8 cellular contexts compared by ENCODE assay signal in genomic region chr4:83535945-83536648, GRCh38. TPM values are rescaled to one million over a fixed set of nuclear protein-coding genes. Genes with fewer than 3 reads are reported as not detected.
DNase-seq lines count a peak whose midpoint lies in the region; ATAC-seq, FAIRE-seq and TF ChIP-seq lines count a peak whose summit lies in the region.

Gene GPAT3 (plus strand): TSS chr4:83536108. CDS start chr4:83536623, 515 bp downstream.

- H3K4me3 Mint-ChIP-seq in activated naive CD8-positive, alpha-beta T cell treated with anti-CD3 and anti-CD28 coated beads, Interleukin-2, amount 50 U/mL, for 24 hours, result peak within 1 kb of the TSS; percentile 82

- H3K27ac ChIP-seq in cardiac muscle cell (no peak within 1 kb of the TSS), prostate gland (peak within 1 kb of the TSS; percentile 29 to 31)

- TF ChIP-seq CTCF in cardiac muscle cell (IDR thresholded peaks at IDR 0.05; ENCODE audit: low read depth, low read length), result no peak
- TF ChIP-seq CTCF in prostate gland (IDR thresholded peaks at IDR 0.05), result no peak

- peak within 1 kb of the TSS; percentile 57 for H3K4me3 ChIP-seq in cardiac muscle cell
- H3K4me3 ChIP-seq in prostate gland, result peak within 1 kb of the TSS; percentile 37 to 50

- H3K27me3 ChIP-seq in cardiac muscle cell (peaks cover 86% of the 10 kb centered on the region), prostate gland (replicated peaks; ENCODE audit: insufficient read depth) (no peaks in the 10 kb centered on the region)

- H3K27ac Mint-ChIP-seq in activated naive CD8-positive, alpha-beta T cell treated with anti-CD3 and anti-CD28 coated beads, Interleukin-2, amount 50 U/mL, for 24 hours, result peak within 1 kb of the TSS; percentile 72

- H3K9me3 ChIP-seq in cardiac muscle cell (ENCODE audit: low read depth), result no peaks in the 10 kb centered on the region
- H3K9me3 ChIP-seq in prostate gland, result no peaks in the 10 kb centered on the region

- peak; percentile 91 for DNase-seq in Caki2 (ENCODE audit: low read depth)
- DNase-seq in HS-27A (ENCODE audit: low read depth), result peak; percentile 30
- DNase-seq in T follicular helper cell (ENCODE audit: low read depth), result peak; percentile 44
- peak; percentile 71 for DNase-seq in activated naive CD8-positive, alpha-beta T cell treated with anti-CD3 and anti-CD28 coated beads, Interleukin-2, amount 50 U/mL, for 24 hours
- DNase-seq in cardiac muscle cell (ENCODE audit: low read depth in 1 of 2, low spot score in 1 of 2), result peak; percentile 54 to 62
- DNase-seq in prostate gland (ENCODE audit: low spot score), result peak; percentile 75
- DNase-seq in urothelium cell line (ENCODE audit: low spot score), result peak; percentile 86

- peaks cover 19% of the 10 kb centered on the region for H3K4me1 Mint-ChIP-seq in activated naive CD8-positive, alpha-beta T cell treated with anti-CD3 and anti-CD28 coated beads, Interleukin-2, amount 50 U/mL, for 24 hours

- under 1% methylated on average over 63 of the region's 64 CpGs for WGBS in prostate gland

- TF ChIP-seq POLR2A in prostate gland (IDR thresholded peaks at IDR 0.05), result peak; percentile 43

- H3K9me3 Mint-ChIP-seq in activated naive CD8-positive, alpha-beta T cell treated with anti-CD3 and anti-CD28 coated beads, Interleukin-2, amount 50 U/mL, for 24 hours, result no peaks in the 10 kb centered on the region

- peaks cover 26% of the 10 kb centered on the region for H3K27me3 Mint-ChIP-seq in activated naive CD8-positive, alpha-beta T cell treated with anti-CD3 and anti-CD28 coated beads, Interleukin-2, amount 50 U/mL, for 24 hours

- H3K4me1 ChIP-seq in cardiac muscle cell (ENCODE audit: low read depth), result peaks cover 4% of the 10 kb centered on the region
- no peaks in the 10 kb centered on the region for H3K4me1 ChIP-seq in prostate gland (replicated peaks)

- H3K36me3 ChIP-seq in cardiac muscle cell (no peaks in the 10 kb centered on the region), prostate gland (no peaks in the 10 kb centered on the region)

- peak; percentile 61 for ATAC-seq in GM21360 (IDR thresholded peaks at IDR 0.05; ENCODE audit: unreplicated experiment)
- ATAC-seq in activated naive CD8-positive, alpha-beta T cell treated with anti-CD3 and anti-CD28 coated beads, Interleukin-2, amount 50 U/mL, for 24 hours, result peak; percentile 86

- H3K36me3 Mint-ChIP-seq in activated naive CD8-positive, alpha-beta T cell treated with anti-CD3 and anti-CD28 coated beads, Interleukin-2, amount 50 U/mL, for 24 hours (ENCODE audit: low read depth), result no peaks in the 10 kb centered on the region

- in situ Hi-C loops in Caki2 (cut with HindIII; ENCODE audit: low pct_unique_long_range_greater_than_20kb, low sequenced_read_pairs), result no loop called here

- FAIRE-seq in urothelium cell line (lab: Jason Lieb, UNC), result peak; percentile 75

- intact Hi-C loops in prostate gland (cut with DNase I), result no loop called here

RNA-seq across cellular contexts. Expression of gene GPAT3, which starts in this region (rescaled TPM):
- 12.5 and 13.4 TPM in 2 replicates for total RNA-seq in Caki2 (2014; rRNA removed; shearing (Covaris generic); ENCODE audit: low replicate concordance)
- 2.3 and 5.1 TPM in 2 replicates for total RNA-seq in cardiac muscle cell
- 3.1 and 5.1 TPM in 2 replicates for polyA plus RNA-seq in cardiac muscle cell
- total RNA-seq in prostate gland, result 1 to 10 TPM; 1.2 to 3.7 TPM

Comparison
In these comparisons a context has a peak if more than half of its experiments do, and no peak if none do; other contexts are left out.
1. DNase-seq: peak in every context shown above with its lines; median percentile 91 in Caki2; 86 in urothelium cell line; 75 in prostate gland; 71 in activated naive CD8-positive, alpha-beta T cell treated with anti-CD3 and anti-CD28 coated beads, Interleukin-2, amount 50 U/mL, for 24 hours; 58 in cardiac muscle cell; 44 in T follicular helper cell; 30 in HS-27A.